ENCODE assay signal across 22 cellular contexts in the genomic region with DNA sequence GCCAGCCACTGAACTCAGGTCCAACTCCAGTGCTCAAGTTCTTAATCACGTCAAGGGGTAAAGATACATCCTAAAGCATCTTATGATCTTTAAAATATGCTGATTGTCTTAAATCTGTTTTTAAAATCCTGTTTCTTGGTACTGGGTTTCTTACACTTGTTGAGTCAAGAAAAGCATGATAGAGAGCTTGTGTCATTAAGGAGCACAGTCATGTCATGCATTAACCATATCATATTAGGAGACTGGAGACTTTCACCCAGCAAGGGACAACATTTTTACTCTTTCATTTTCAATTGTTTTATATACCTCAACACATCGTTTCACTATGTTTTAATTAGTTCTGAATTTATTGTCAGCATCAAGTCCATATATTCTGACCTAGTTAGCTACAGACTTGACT. TPM values are rescaled to one million over a fixed set of nuclear protein-coding genes. Genes with fewer than 3 reads are reported as not detected.
DNase-seq lines count a peak whose midpoint lies in the region; ATAC-seq and TF ChIP-seq lines count a peak whose summit lies in the region.
"Had no signal": no experiment of that assay in that cellular context is flagged by ENCODE, and none has a peak within 500 bp of the region (broad histone marks: within the 10 kb centered on the region; RNA-seq: fewer than 3 reads in every experiment).

No MANE protein-coding gene starts in this region.

- no peak overlapping the region for H3K4me3 Mint-ChIP-seq in activated CD4-positive, alpha-beta T cell treated with anti-CD3 and anti-CD28 coated beads for 36 hours
- no peak overlapping the region for H3K4me3 Mint-ChIP-seq in activated CD8-positive, alpha-beta T cell treated with anti-CD3 and anti-CD28 coated beads for 36 hours
- H3K4me3 Mint-ChIP-seq in activated CD8-positive, alpha-beta T cell treated with anti-CD3 and anti-CD28 coated beads, Interleukin-2, amount 10 ng/mL, durations not matched to agents 7 days and 5 days = no peak overlapping the region
- no peak overlapping the region for H3K4me3 Mint-ChIP-seq in stimulated activated naive CD8-positive, alpha-beta T cell treated with anti-CD3 and anti-CD28 coated beads, Interleukin-15, amount 100 ng/mL, for 72 hours
- H3K4me3 Mint-ChIP-seq: CD14-positive monocyte; CD4-positive, alpha-beta T cell; CD8-positive, alpha-beta memory T cell; GM23338; H9 had no signal

- H2AFZ ChIP-seq in SK-N-SH (ENCODE audit: low read depth) = no peak overlapping the region
- H2AFZ ChIP-seq: GM23338 had no signal

- intact Hi-C loops in activated CD4-positive, alpha-beta T cell treated with anti-CD3 and anti-CD28 coated beads for 36 hours (cut with DNase I, micrococcal nuclease) = no loop called here
- intact Hi-C loops in activated CD8-positive, alpha-beta T cell treated with anti-CD3 and anti-CD28 coated beads for 36 hours (cut with micrococcal nuclease) = no loop called here

- POLR2A ChIA-PET in activated CD4-positive, alpha-beta T cell treated with anti-CD3 and anti-CD28 coated beads for 36 hours (lab: Charles Lee) = interaction anchor here (0.5 kb wide), 1 partner anchor 392 kb away, joined by 3 read pairs; no protein-coding TSS in a partner anchor
- POLR2A ChIA-PET in activated CD8-positive, alpha-beta T cell treated with anti-CD3 and anti-CD28 coated beads for 36 hours (lab: Charles Lee) = no interaction called here
- POLR2A ChIA-PET in activated CD8-positive, alpha-beta T cell treated with anti-CD3 and anti-CD28 coated beads, Interleukin-2, amount 10 ng/mL, durations not matched to agents 7 days and 5 days (lab: Charles Lee) = no interaction called here
- POLR2A ChIA-PET in SK-N-SH (lab: Yijun Ruan, JAX) = no interaction called here

- no peak for TF ChIP-seq CTCF in activated CD8-positive, alpha-beta T cell treated with anti-CD3 and anti-CD28 coated beads for 36 hours (IDR thresholded peaks at IDR 0.05)
- no peak for TF ChIP-seq CTCF in SK-N-SH (IDR thresholded peaks at IDR 0.05)

- no peak for TF ChIP-seq RAD21 in SK-N-SH (IDR thresholded peaks at IDR 0.05; ENCODE audit: low read length)

- CTCF ChIA-PET in activated CD4-positive, alpha-beta T cell treated with anti-CD3 and anti-CD28 coated beads for 36 hours (lab: Charles Lee) = interaction anchor here (1.2 kb wide), 1 partner anchor 13 kb away, joined by 3 read pairs; no protein-coding TSS in a partner anchor
- CTCF ChIA-PET in activated CD8-positive, alpha-beta T cell treated with anti-CD3 and anti-CD28 coated beads for 36 hours (lab: Charles Lee) = no interaction called here
- CTCF ChIA-PET in activated CD8-positive, alpha-beta T cell treated with anti-CD3 and anti-CD28 coated beads, Interleukin-2, amount 10 ng/mL, durations not matched to agents 7 days and 5 days (lab: Charles Lee) = interaction anchor here (1.6 kb wide), 1 partner anchor 45 kb away, joined by 6 read pairs; no protein-coding TSS in a partner anchor
- CTCF ChIA-PET in SK-N-SH (lab: Yijun Ruan, JAX) = interaction anchor here (0.9 to 1.0 kb wide), 2 partner anchors 10 to 45 kb away, joined by 3 read pairs; no protein-coding TSS in a partner anchor

- H3K79me2 ChIP-seq in SK-N-SH (ENCODE audit: insufficient read depth) = no peaks in the 10 kb centered on the region

- DNase-seq in activated CD4-positive, alpha-beta T cell treated with anti-CD3 and anti-CD28 coated beads for 36 hours = no peak
- no peak for DNase-seq in activated CD4-positive, alpha-beta T cell treated with anti-CD3 and anti-CD28 coated beads for 48 hours
- DNase-seq in activated CD8-positive, alpha-beta T cell treated with anti-CD3 and anti-CD28 coated beads for 36 hours = no peak
- no peak for DNase-seq in activated CD8-positive, alpha-beta T cell treated with anti-CD3 and anti-CD28 coated beads, Interleukin-2, amount 10 ng/mL, durations not matched to agents 7 days and 5 days
- DNase-seq in stimulated activated naive CD8-positive, alpha-beta T cell treated with anti-CD3 and anti-CD28 coated beads, Interleukin-15, amount 100 ng/mL, for 72 hours = no peak
- no peak for DNase-seq in stimulated activated naive CD8-positive, alpha-beta T cell treated with anti-CD3 and anti-CD28 coated beads, Interleukin-15, Interleukin-2, amounts not matched to agents 100 U/mL and 50 U/mL, for 24 hours
- DNase-seq in activated gamma-delta T cell treated with Interleukin-2 at 50 U/mL for 16 hours = no peak
- no peak for DNase-seq in SK-N-SH
- DNase-seq: BE2C; CD4-positive, alpha-beta T cell; CD8-positive, alpha-beta memory T cell; DMS 273 treated with DMSO at 0.1 percent for 48 hours; DMS79; EL; GDM1; H9 had no signal

- no peaks in the 10 kb centered on the region for H3K27me3 Mint-ChIP-seq in activated CD4-positive, alpha-beta T cell treated with anti-CD3 and anti-CD28 coated beads for 36 hours
- H3K27me3 Mint-ChIP-seq in activated CD8-positive, alpha-beta T cell treated with anti-CD3 and anti-CD28 coated beads for 36 hours = no peaks in the 10 kb centered on the region
- H3K27me3 Mint-ChIP-seq in activated CD8-positive, alpha-beta T cell treated with anti-CD3 and anti-CD28 coated beads, Interleukin-2, amount 10 ng/mL, durations not matched to agents 7 days and 5 days (ENCODE audit: low read depth) = no peaks in the 10 kb centered on the region
- H3K27me3 Mint-ChIP-seq in stimulated activated naive CD8-positive, alpha-beta T cell treated with anti-CD3 and anti-CD28 coated beads, Interleukin-15, amount 100 ng/mL, for 72 hours = no peaks in the 10 kb centered on the region
- H3K27me3 Mint-ChIP-seq: CD4-positive, alpha-beta T cell; CD8-positive, alpha-beta memory T cell had no signal

- H3K4me1 ChIP-seq in SK-N-SH (ENCODE audit: control insufficient read depth in 1 of 2, insufficient read depth in 2 of 2, low read depth in 1 of 2, low read length in 1 of 2) = no peaks in the 10 kb centered on the region
- H3K4me1 ChIP-seq: BE2C; BLaER1 treated with 17β-estradiol and CSF1 and Interleukin-3, amounts not matched to agents 10 nM and 100 nM had no signal

- H3F3A ChIP-seq in SK-N-SH (replicated peaks; ENCODE audit: insufficient read depth) = peaks cover 1% of the 10 kb centered on the region

- peaks cover 8% of the 10 kb centered on the region for H3K4me1 Mint-ChIP-seq in activated CD4-positive, alpha-beta T cell treated with anti-CD3 and anti-CD28 coated beads for 36 hours
- peaks cover 11% of the 10 kb centered on the region for H3K4me1 Mint-ChIP-seq in activated CD8-positive, alpha-beta T cell treated with anti-CD3 and anti-CD28 coated beads for 36 hours (ENCODE audit: low read depth)
- H3K4me1 Mint-ChIP-seq in activated CD8-positive, alpha-beta T cell treated with anti-CD3 and anti-CD28 coated beads, Interleukin-2, amount 10 ng/mL, durations not matched to agents 7 days and 5 days (ENCODE audit: low read depth) = peaks cover 2% of the 10 kb centered on the region
- H3K4me1 Mint-ChIP-seq in stimulated activated naive CD8-positive, alpha-beta T cell treated with anti-CD3 and anti-CD28 coated beads, Interleukin-15, amount 100 ng/mL, for 72 hours = peaks cover 21% of the 10 kb centered on the region

- H3K27me3 ChIP-seq in SK-N-SH (ENCODE audit: insufficient read depth) = no peaks in the 10 kb centered on the region
- H3K27me3 ChIP-seq: BE2C; BLaER1 treated with 17β-estradiol and CSF1 and Interleukin-3, amounts not matched to agents 10 nM and 100 nM had no signal

- H3K27ac Mint-ChIP-seq in activated CD4-positive, alpha-beta T cell treated with anti-CD3 and anti-CD28 coated beads for 36 hours = peak overlapping the region; percentile 7
- H3K27ac Mint-ChIP-seq in activated CD8-positive, alpha-beta T cell treated with anti-CD3 and anti-CD28 coated beads for 36 hours = peak overlapping the region; percentile 46
- H3K27ac Mint-ChIP-seq in activated CD8-positive, alpha-beta T cell treated with anti-CD3 and anti-CD28 coated beads, Interleukin-2, amount 10 ng/mL, durations not matched to agents 7 days and 5 days = no peak overlapping the region
- H3K27ac Mint-ChIP-seq in stimulated activated naive CD8-positive, alpha-beta T cell treated with anti-CD3 and anti-CD28 coated beads, Interleukin-15, amount 100 ng/mL, for 72 hours = no peak overlapping the region
- H3K27ac Mint-ChIP-seq: CD14-positive monocyte; CD4-positive, alpha-beta T cell; CD8-positive, alpha-beta memory T cell; GM23338; H9 had no signal

- no peak overlapping the region for H3K4me2 ChIP-seq in SK-N-SH
- H3K4me2 ChIP-seq: BLaER1 treated with 17β-estradiol and CSF1 and Interleukin-3, amounts not matched to agents 10 nM and 100 nM; GM23338 had no signal

- peak; percentile 61 for ATAC-seq in activated CD4-positive, alpha-beta T cell treated with anti-CD3 and anti-CD28 coated beads for 36 hours
- no peak for ATAC-seq in activated CD8-positive, alpha-beta T cell treated with anti-CD3 and anti-CD28 coated beads for 36 hours
- ATAC-seq in activated CD8-positive, alpha-beta T cell treated with anti-CD3 and anti-CD28 coated beads, Interleukin-2, amount 10 ng/mL, durations not matched to agents 7 days and 5 days = no peak
- ATAC-seq in stimulated activated naive CD8-positive, alpha-beta T cell treated with anti-CD3 and anti-CD28 coated beads, Interleukin-15, amount 100 ng/mL, for 72 hours = peak; percentile 42
- ATAC-seq in stimulated activated naive CD8-positive, alpha-beta T cell treated with anti-CD3 and anti-CD28 coated beads, Interleukin-15, Interleukin-2, amounts not matched to agents 100 U/mL and 50 U/mL, for 24 hours = no peak
- ATAC-seq: GM12878, GM23338, HCT116 had no signal

- no peak overlapping the region for H3K4me3 ChIP-seq in SK-N-SH (ENCODE audit: low read depth in 2 of 2, low read length in 1 of 2)
- H3K4me3 ChIP-seq: BLaER1 treated with 17β-estradiol and CSF1 and Interleukin-3, amounts not matched to agents 10 nM and 100 nM; GM12878; GM23338 had no signal

- no peak for TF ChIP-seq EP300 in SK-N-SH (IDR thresholded peaks at IDR 0.05; ENCODE audit: borderline replicate concordance in 1 of 2, low read depth in 1 of 2, low read length in 1 of 2)

- H3K9me3 Mint-ChIP-seq in activated CD4-positive, alpha-beta T cell treated with anti-CD3 and anti-CD28 coated beads for 36 hours (ENCODE audit: low read depth) = no peaks in the 10 kb centered on the region
- H3K9me3 Mint-ChIP-seq in activated CD8-positive, alpha-beta T cell treated with anti-CD3 and anti-CD28 coated beads for 36 hours = no peaks in the 10 kb centered on the region
- H3K9me3 Mint-ChIP-seq in activated CD8-positive, alpha-beta T cell treated with anti-CD3 and anti-CD28 coated beads, Interleukin-2, amount 10 ng/mL, durations not matched to agents 7 days and 5 days (ENCODE audit: insufficient read depth) = no peaks in the 10 kb centered on the region
- no peaks in the 10 kb centered on the region for H3K9me3 Mint-ChIP-seq in stimulated activated naive CD8-positive, alpha-beta T cell treated with anti-CD3 and anti-CD28 coated beads, Interleukin-15, amount 100 ng/mL, for 72 hours
- H3K9me3 Mint-ChIP-seq: CD4-positive, alpha-beta T cell had no signal

- H3K9me3 ChIP-seq in SK-N-SH = no peaks in the 10 kb centered on the region
- H3K9me3 ChIP-seq: BE2C had no signal

- no peak overlapping the region for H3K27ac ChIP-seq in SK-N-SH (ENCODE audit: low read depth in 2 of 2, low read length in 1 of 2)
- H3K27ac ChIP-seq: 22Rv1; BLaER1 treated with 17β-estradiol and CSF1 and Interleukin-3, amounts not matched to agents 10 nM and 100 nM had no signal

- no peaks in the 10 kb centered on the region for H4K20me1 ChIP-seq in SK-N-SH (ENCODE audit: insufficient read depth)
- H4K20me1 ChIP-seq: BLaER1 treated with 17β-estradiol and CSF1 and Interleukin-3, amounts not matched to agents 10 nM and 100 nM had no signal

- 51% methylated on average over 2 of the region's 2 CpGs for WGBS in SK-N-SH (ENCODE audit: low lambda C conversion rate)

- H3K36me3 Mint-ChIP-seq in activated CD4-positive, alpha-beta T cell treated with anti-CD3 and anti-CD28 coated beads for 36 hours (ENCODE audit: low read depth) = peaks cover 19% of the 10 kb centered on the region
- peaks cover 31% of the 10 kb centered on the region for H3K36me3 Mint-ChIP-seq in activated CD8-positive, alpha-beta T cell treated with anti-CD3 and anti-CD28 coated beads for 36 hours (ENCODE audit: low read depth)
- peaks cover 28% of the 10 kb centered on the region for H3K36me3 Mint-ChIP-seq in activated CD8-positive, alpha-beta T cell treated with anti-CD3 and anti-CD28 coated beads, Interleukin-2, amount 10 ng/mL, durations not matched to agents 7 days and 5 days (ENCODE audit: low read depth)

- H3K9me2 ChIP-seq in SK-N-SH = no peaks in the 10 kb centered on the region

- no peak overlapping the region for H3K9ac ChIP-seq in SK-N-SH
- H3K9ac ChIP-seq: BLaER1 treated with 17β-estradiol and CSF1 and Interleukin-3, amounts not matched to agents 10 nM and 100 nM had no signal

- H3K36me3 ChIP-seq in SK-N-SH (replicated peaks in 1 of 2; ENCODE audit: control insufficient read depth in 1 of 2, insufficient read depth in 2 of 2, low read length in 1 of 2) = peaks cover 5 to 10% of the 10 kb centered on the region in 2 experiments
- H3K36me3 ChIP-seq: BE2C had no signal

RNA-seq across cellular contexts. Expression of a gene that starts 41.5 kb away (rescaled TPM):
- total RNA-seq in activated CD4-positive, alpha-beta T cell treated with anti-CD3 and anti-CD28 coated beads for 36 hours = 1 to 10 TPM; 4.3 to 5.7 TPM
- 1 to 10 TPM; 2.9 to 3.2 TPM for total RNA-seq in activated CD8-positive, alpha-beta T cell treated with anti-CD3 and anti-CD28 coated beads for 36 hours
- 1 to 10 TPM; 5.1 to 6.7 TPM for total RNA-seq in activated CD8-positive, alpha-beta T cell treated with anti-CD3 and anti-CD28 coated beads, Interleukin-2, amount 10 ng/mL, durations not matched to agents 7 days and 5 days
- 1.1 and 1.5 TPM in 2 replicates for polyA plus RNA-seq in SK-N-SH (2012; rRNA removed)
- 1.2 and 1.5 TPM in 2 replicates for polyA plus RNA-seq in SK-N-SH (2012; cell fraction: cytosol; rRNA removed)
- 3.5 and 5.3 TPM in 2 replicates for polyA plus RNA-seq in SK-N-SH (2012; cell fraction: nucleus; rRNA removed)

Comparison
In these comparisons a context has a peak if more than half of its experiments do, and no peak if none do; other contexts are left out.
1. ATAC-seq: peak in activated CD4-positive, alpha-beta T cell treated with anti-CD3 and anti-CD28 coated beads for 36 hours (single experiment) and stimulated activated naive CD8-positive, alpha-beta T cell treated with anti-CD3 and anti-CD28 coated beads, Interleukin-15, amount 100 ng/mL, for 72 hours (single experiment); none in activated CD8-positive, alpha-beta T cell treated with anti-CD3 and anti-CD28 coated beads for 36 hours (single experiment), activated CD8-positive, alpha-beta T cell treated with anti-CD3 and anti-CD28 coated beads, Interleukin-2, amount 10 ng/mL, durations not matched to agents 7 days and 5 days (single experiment) and stimulated activated naive CD8-positive, alpha-beta T cell treated with anti-CD3 and anti-CD28 coated beads, Interleukin-15, Interleukin-2, amounts not matched to agents 100 U/mL and 50 U/mL, for 24 hours (single experiment).
2. H3K27ac Mint-ChIP-seq: peak in activated CD4-positive, alpha-beta T cell treated with anti-CD3 and anti-CD28 coated beads for 36 hours (single experiment) and activated CD8-positive, alpha-beta T cell treated with anti-CD3 and anti-CD28 coated beads for 36 hours (single experiment); none in activated CD8-positive, alpha-beta T cell treated with anti-CD3 and anti-CD28 coated beads, Interleukin-2, amount 10 ng/mL, durations not matched to agents 7 days and 5 days (single experiment) and stimulated activated naive CD8-positive, alpha-beta T cell treated with anti-CD3 and anti-CD28 coated beads, Interleukin-15, amount 100 ng/mL, for 72 hours (0 of 2).